ENCODE assay signal across 25 cellular contexts in the genomic region with DNA sequence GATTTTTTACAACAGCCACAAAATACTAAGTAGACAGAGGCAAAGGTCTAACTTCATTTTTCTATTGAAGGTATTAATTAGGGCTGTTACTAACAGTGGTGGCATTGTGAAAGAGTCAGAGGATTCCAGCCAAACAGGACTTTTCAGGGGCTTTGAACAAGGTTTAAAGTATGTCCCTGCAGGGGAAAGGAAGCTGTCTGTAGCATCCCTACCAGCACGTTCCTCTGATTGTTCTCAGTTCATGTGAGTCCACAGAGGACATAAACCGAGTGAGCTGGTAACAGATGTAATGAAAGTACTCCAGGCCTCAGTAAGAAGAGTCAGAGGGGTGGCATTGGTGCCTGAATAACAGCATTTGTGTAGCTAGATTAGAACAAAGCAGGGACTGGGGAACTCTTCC. TPM values are rescaled to one million over a fixed set of nuclear protein-coding genes. Genes with fewer than 3 reads are reported as not detected.
A peak's percentile ranks its signal among the peaks of the same experiment; 100 is the strongest.
DNase-seq lines count a peak whose midpoint lies in the region; ATAC-seq, FAIRE-seq and TF ChIP-seq lines count a peak whose summit lies in the region.
"Had no signal": no experiment of that assay in that cellular context is flagged by ENCODE, and none has a peak within 500 bp of the region (broad histone marks: within the 10 kb centered on the region; RNA-seq: fewer than 3 reads in every experiment).

No MANE protein-coding gene starts in this region.

- TF ChIP-seq POLR2A in HepG2 (IDR thresholded peaks at IDR 0.05; ENCODE audit: insufficient read depth in 1 of 2, low read depth in 2 of 2, low read length in 2 of 2) (no peak), right lobe of liver (IDR thresholded peaks at IDR 0.05) (no peak)

- no peak overlapping the region for H3K4me2 ChIP-seq in HepG2 (ENCODE audit: low read depth, low read length)
- peak overlapping the region; percentile 14 for H3K4me2 ChIP-seq in neural progenitor cell

- H3K9me3 Mint-ChIP-seq in endothelial cell (ENCODE audit: unreplicated experiment): no peaks in the 10 kb centered on the region
- H3K9me3 Mint-ChIP-seq in neural progenitor cell: no peaks in the 10 kb centered on the region
- H3K9me3 Mint-ChIP-seq: CD8-positive, alpha-beta memory T cell had no signal

- H3K27ac Mint-ChIP-seq in endothelial cell (ENCODE audit: unreplicated experiment): peak overlapping the region; percentile 44
- peak overlapping the region; percentile 6 for H3K27ac Mint-ChIP-seq in neural progenitor cell

- no peak overlapping the region for H3K4me3 ChIP-seq in HepG2 (replicated peaks in 1 of 3; ENCODE audit: insufficient read depth in 1 of 3, low read depth in 2 of 3, low read length in 3 of 3)
- no peak overlapping the region for H3K4me3 ChIP-seq in right lobe of liver
- no peak overlapping the region for H3K4me3 ChIP-seq in neural progenitor cell
- no peak overlapping the region for H3K4me3 ChIP-seq in dorsolateral prefrontal cortex
- H3K4me3 ChIP-seq: K562, SJSA1 had no signal

- TF ChIP-seq EP300 in HepG2 (IDR thresholded peaks at IDR 0.05; ENCODE audit: low read depth in 2 of 2, low read length in 2 of 2) (no peak), HepG2 (CRISPR knock-in tag; IDR thresholded peaks at IDR 0.05; ENCODE audit: borderline replicate concordance) (no peak)

- no peak overlapping the region for H3K4me3 Mint-ChIP-seq in endothelial cell (ENCODE audit: unreplicated experiment)
- H3K4me3 Mint-ChIP-seq in neural progenitor cell: no peak overlapping the region
- H3K4me3 Mint-ChIP-seq: CD8-positive, alpha-beta memory T cell had no signal

- no TSS peak for BruUV-seq in HepG2 (replicated peaks; lab: Mats Ljungman, UMichigan)

- H3K36me3 ChIP-seq in HepG2 (replicated peaks in 1 of 2; ENCODE audit: control insufficient read depth in 1 of 2, insufficient read depth in 2 of 2, low read length in 2 of 2) (no peaks in the 10 kb centered on the region), right lobe of liver (no peaks in the 10 kb centered on the region), neural progenitor cell (no peaks in the 10 kb centered on the region)
- H3K36me3 ChIP-seq: SJSA1 had no signal

- no peak for TF ChIP-seq RAD21 in HepG2 (CRISPR knock-in tag; IDR thresholded peaks at IDR 0.05)

- H3F3A ChIP-seq in neural progenitor cell (ENCODE audit: low read depth): peaks cover 13% of the 10 kb centered on the region

- 4% methylated on average over 2 of the region's 2 CpGs for WGBS in HepG2 (ENCODE audit: low lambda C conversion rate)
- WGBS in right lobe of liver (ENCODE audit: insufficient coverage, low coverage, low lambda C conversion rate, missing lambda C conversion rate): 63% methylated on average over 2 of the region's 2 CpGs

- no peak for FAIRE-seq in HepG2 (lab: Jason Lieb, UNC)
- FAIRE-seq: D721Med, GM12891, K562, RCC 7860 had no signal

- CTCF ChIA-PET in HepG2 (lab: Yijun Ruan, JAX; ENCODE audit: low intra/inter-chr PET ratio, low total read pairs): no interaction called here

- DNase-seq in HepG2 (ENCODE audit: low spot score): no peak
- DNase-seq in right lobe of liver: no peak
- no peak for DNase-seq in endothelial cell (ENCODE audit: low spot score)
- DNase-seq in neural progenitor cell (ENCODE audit: low spot score): no peak
- no peak for DNase-seq in dermis blood vessel endothelial cell
- DNase-seq in dorsolateral prefrontal cortex: no peak
- no peak for DNase-seq in substantia nigra (lab: John Stamatoyannopoulos, UW)
- DNase-seq: 8988T; CD8-positive, alpha-beta memory T cell; DMS79; H7; MM.1S; NCI-H1048; NCI-H1417 treated with DMSO at 0.1 percent for 48 hours; NCI-H187; NCI-H2107; NCI-H510A treated with DMSO at 0.1 percent for 48 hours; NCI-H774 had no signal

- H3K9ac ChIP-seq in HepG2 (ENCODE audit: insufficient read depth, low read depth, low read length) (no peak overlapping the region), neural progenitor cell (no peak overlapping the region)

- peaks cover 54% of the 10 kb centered on the region for H3K4me1 Mint-ChIP-seq in endothelial cell (ENCODE audit: unreplicated experiment)
- H3K4me1 Mint-ChIP-seq in neural progenitor cell: peaks cover 73% of the 10 kb centered on the region
- H3K4me1 Mint-ChIP-seq: CD8-positive, alpha-beta memory T cell had no signal

- in situ Hi-C loops in HepG2 (cut with HindIII; ENCODE audit: extremely low pct_ligation_motif_present, low pct_unique_long_range_greater_than_20kb): no loop called here

- H3K79me2 ChIP-seq in HepG2 (ENCODE audit: insufficient read depth, low read length) (no peaks in the 10 kb centered on the region), neural progenitor cell (ENCODE audit: low read depth) (no peaks in the 10 kb centered on the region)

- H3K27me3 Mint-ChIP-seq in endothelial cell (ENCODE audit: unreplicated experiment): peaks cover 3% of the 10 kb centered on the region
- H3K27me3 Mint-ChIP-seq in neural progenitor cell (ENCODE audit: insufficient read depth, low read depth): peaks cover 6% of the 10 kb centered on the region

- H3K27me3 ChIP-seq in HepG2 (ENCODE audit: control insufficient read depth in 1 of 2, insufficient read depth in 2 of 2, low read length in 2 of 2) (peaks cover 0 to 5% of the 10 kb centered on the region in 2 experiments; a peak in 2 of 5 replicates), right lobe of liver (no peaks in the 10 kb centered on the region), neural progenitor cell (no peaks in the 10 kb centered on the region), dorsolateral prefrontal cortex (peaks cover 0 to 4% (median 0%) of the 10 kb centered on the region in 45 donors)
- H3K27me3 ChIP-seq: SJSA1 had no signal

- POLR2A ChIA-PET in HepG2 (lab: Yijun Ruan, JAX): no interaction called here

- no peak overlapping the region for H3K27ac ChIP-seq in HepG2 (ENCODE audit: extremely low read length, insufficient read depth, low read length)
- H3K27ac ChIP-seq in right lobe of liver: no peak overlapping the region
- no peak overlapping the region for H3K27ac ChIP-seq in neural progenitor cell
- no peak overlapping the region for H3K27ac ChIP-seq in dorsolateral prefrontal cortex
- H3K27ac ChIP-seq in substantia nigra (ENCODE audit: low read depth, low read length, poor library complexity, severe bottlenecking): no peak overlapping the region
- H3K27ac ChIP-seq: C4-2B, SJSA1 had no signal

- H3K9me3 ChIP-seq in HepG2 (ENCODE audit: low read length) (no peaks in the 10 kb centered on the region), right lobe of liver (no peaks in the 10 kb centered on the region), neural progenitor cell (ENCODE audit: low read depth) (no peaks in the 10 kb centered on the region)
- H3K9me3 ChIP-seq: SJSA1 had no signal

- TF ChIP-seq CTCF in HepG2 (CRISPR knock-in tag; IDR thresholded peaks at IDR 0.05): no peak
- no peak for TF ChIP-seq CTCF in right lobe of liver (IDR thresholded peaks at IDR 0.05)
- no peak for TF ChIP-seq CTCF in endothelial cell (IDR thresholded peaks at IDR 0.05; ENCODE audit: unreplicated experiment)
- no peak for TF ChIP-seq CTCF in neural progenitor cell (IDR thresholded peaks at IDR 0.05)
- no peak for TF ChIP-seq CTCF in dorsolateral prefrontal cortex (IDR thresholded peaks at IDR 0.05 in 54 of 56, conservative IDR thresholded peaks at IDR 0.05 in 2 of 56; ENCODE audit: low read depth in 1 of 56, partially characterized antibody in 56 of 56)

- H3K4me1 ChIP-seq in HepG2 (ENCODE audit: insufficient read depth, low read length): peaks cover 55% of the 10 kb centered on the region
- no peaks in the 10 kb centered on the region for H3K4me1 ChIP-seq in right lobe of liver
- peaks cover 15% of the 10 kb centered on the region for H3K4me1 ChIP-seq in neural progenitor cell

- intact Hi-C loops in HepG2 (cut with micrococcal nuclease; ENCODE audit: unreplicated experiment) (loop anchor here (5.0 kb wide), 1 partner anchor 38 kb away; no protein-coding TSS in a partner anchor), right lobe of liver (cut with DNase I) (no loop called here), dorsolateral prefrontal cortex (cut with DNase I) (no loop called here)

- H4K20me1 ChIP-seq in HepG2 (ENCODE audit: insufficient read depth, low read length) (no peaks in the 10 kb centered on the region), neural progenitor cell (ENCODE audit: low read depth) (no peaks in the 10 kb centered on the region)

- H3K36me3 Mint-ChIP-seq in endothelial cell (ENCODE audit: low read depth, unreplicated experiment): no peaks in the 10 kb centered on the region
- peaks cover 8% of the 10 kb centered on the region for H3K36me3 Mint-ChIP-seq in neural progenitor cell
- H3K36me3 Mint-ChIP-seq: CD8-positive, alpha-beta memory T cell had no signal

- ATAC-seq in HepG2 (no peak), right lobe of liver (no peak)
- ATAC-seq: K562, Right ventricle myocardium inferior had no signal

- no peak overlapping the region for H2AFZ ChIP-seq in HepG2 (ENCODE audit: low read length)
- no peak overlapping the region for H2AFZ ChIP-seq in neural progenitor cell (replicated peaks)

RNA-seq across cellular contexts. Expression of a gene that starts 15.3 kb away (rescaled TPM):
- total RNA-seq in HepG2 (2016; rRNA removed; fragmentation: Illumina TruSeq; extraction: Trizol) (11.3 and 13.7 TPM in 2 replicates), right lobe of liver (10 to 100 TPM; 21.5 to 39.9 (median 30.5) TPM), endothelial cell (ENCODE audit: unreplicated experiment) (11.4 TPM), neural progenitor cell (ENCODE audit: low replicate concordance) (15.9 and 19.8 TPM in 2 replicates), dermis blood vessel endothelial cell (2.4 and 2.6 TPM in 2 replicates), dorsolateral prefrontal cortex (100 to 1,000 TPM in 2 of 120 experiments, 10 to 100 TPM in 118; 12.1 to 112 (median 36.5) TPM)
- total RNA-seq in HepG2 (2016; cell fraction: cytosol; rRNA removed; fragmentation: Illumina TruSeq; extraction: Trizol; ENCODE audit: low read depth): 11.8 and 12.8 TPM in 2 replicates
- 10.7 and 11.9 TPM in 2 replicates for total RNA-seq in HepG2 (2016; cell fraction: insoluble cytoplasmic fraction; rRNA removed; fragmentation: Illumina TruSeq; extraction: Trizol)
- total RNA-seq in HepG2 (2016; cell fraction: membrane; rRNA removed; fragmentation: Illumina TruSeq; extraction: Trizol): 14.0 and 14.4 TPM in 2 replicates
- 14.8 and 20.6 TPM in 2 replicates for total RNA-seq in HepG2 (2016; cell fraction: nucleus; rRNA removed; fragmentation: Illumina TruSeq; extraction: Trizol)
- polyA plus RNA-seq in HepG2 (2011; rRNA removed): 11.9 and 14.2 TPM in 2 replicates
- 7.6 and 7.8 TPM in 2 replicates for polyA plus RNA-seq in HepG2 (2011; cell fraction: cytosol; rRNA removed)
- 16.9 and 19.6 TPM in 2 replicates for polyA plus RNA-seq in HepG2 (2011; cell fraction: nucleus; rRNA removed)
- polyA plus RNA-seq in HepG2 (2012): 9.0 and 12.6 TPM in 2 replicates
- polyA plus RNA-seq in HepG2 (2016; cell fraction: cytosol; fragmentation: Illumina TruSeq; extraction: Trizol; ENCODE audit: low read depth): 0.14 and 0.44 TPM in 2 replicates
- polyA plus RNA-seq in HepG2 (2016; cell fraction: insoluble cytoplasmic fraction; fragmentation: Illumina TruSeq; extraction: Trizol; ENCODE audit: low read depth): 8.3 and 9.4 TPM in 2 replicates
- 1.0 and 1.1 TPM in 2 replicates for polyA plus RNA-seq in HepG2 (2016; cell fraction: membrane; fragmentation: Illumina TruSeq; extraction: Trizol; ENCODE audit: low read depth)
- polyA plus RNA-seq in HepG2 (2016; cell fraction: nucleus; fragmentation: Illumina TruSeq; extraction: Trizol; ENCODE audit: insufficient read depth, low read depth): 19.2 and 24.3 TPM in 2 replicates
- 7.6 and 24.7 TPM in 2 replicates for polyA minus RNA-seq in HepG2 (2011; rRNA and poly(A)+ RNA removed; ENCODE audit: low replicate concordance)
- polyA minus RNA-seq in HepG2 (2011; cell fraction: cytosol; rRNA and poly(A)+ RNA removed): 12.2 and 13.8 TPM in 2 replicates
- polyA minus RNA-seq in HepG2 (2011; cell fraction: nucleus; rRNA and poly(A)+ RNA removed): 33.6 and 33.8 TPM in 2 replicates
